In genomic region chr5:37839441-37840035, GRCh38 we compare ENCODE assay signal across 8 cellular contexts. TPM values are rescaled to one million over a fixed set of nuclear protein-coding genes. Genes with fewer than 3 reads are reported as not detected.
DNase-seq lines count a peak whose midpoint lies in the region; ATAC-seq, FAIRE-seq and TF ChIP-seq lines count a peak whose summit lies in the region.

No MANE protein-coding gene starts in this region.

- no peak overlapping the region for H3K4me3 Mint-ChIP-seq in activated naive CD8-positive, alpha-beta T cell treated with anti-CD3 and anti-CD28 coated beads, Interleukin-2, amount 10 ng/mL, durations not matched to agents 7 days and 5 days
- no peak overlapping the region for H3K4me3 Mint-ChIP-seq in activated naive CD8-positive, alpha-beta T cell treated with anti-CD3 and anti-CD28 coated beads, Interleukin-2, amount 50 U/mL, for 24 hours

- H3K36me3 ChIP-seq in RWPE2 (ENCODE audit: low read depth) (no peaks in the 10 kb centered on the region), pancreas (no peaks in the 10 kb centered on the region)

- H3K4me1 ChIP-seq in RWPE2 (ENCODE audit: insufficient read depth, poor library complexity, severe bottlenecking) = peaks cover 3% of the 10 kb centered on the region
- H3K4me1 ChIP-seq in pancreas = peaks cover 0 to 15% (median 0%) of the 10 kb centered on the region in 3 donors

- H3K27me3 ChIP-seq in RWPE2 (ENCODE audit: insufficient read depth, poor library complexity, severe bottlenecking) (peaks cover 60% of the 10 kb centered on the region), pancreas (peaks cover 0 to 36% (median 15%) of the 10 kb centered on the region in 4 donors)

- H3K4me3 ChIP-seq in RWPE2 (ENCODE audit: severe bottlenecking) (peak overlapping the region; percentile 11), pancreas (peak overlapping the region in 2 of 4 donors; percentile 37 to 50)

- H3K36me3 Mint-ChIP-seq in activated naive CD8-positive, alpha-beta T cell treated with anti-CD3 and anti-CD28 coated beads, Interleukin-2, amount 10 ng/mL, durations not matched to agents 7 days and 5 days = no peaks in the 10 kb centered on the region
- H3K36me3 Mint-ChIP-seq in activated naive CD8-positive, alpha-beta T cell treated with anti-CD3 and anti-CD28 coated beads, Interleukin-2, amount 50 U/mL, for 24 hours (ENCODE audit: low read depth) = no peaks in the 10 kb centered on the region

- intact Hi-C loops in pancreas (cut with DNase I) = loop anchor here (5.0 to 10.0 kb wide), 2 partner anchors 353 to 355 kb away; no protein-coding TSS in a partner anchor

- TF ChIP-seq CTCF in RWPE2 (IDR thresholded peaks at IDR 0.05; ENCODE audit: poor library complexity, severe bottlenecking) (no peak), pancreas (IDR thresholded peaks at IDR 0.05) (no peak)

- H3K4me1 Mint-ChIP-seq in activated naive CD8-positive, alpha-beta T cell treated with anti-CD3 and anti-CD28 coated beads, Interleukin-2, amount 10 ng/mL, durations not matched to agents 7 days and 5 days = peaks cover 23% of the 10 kb centered on the region
- H3K4me1 Mint-ChIP-seq in activated naive CD8-positive, alpha-beta T cell treated with anti-CD3 and anti-CD28 coated beads, Interleukin-2, amount 50 U/mL, for 24 hours = peaks cover 27% of the 10 kb centered on the region

- H3K27ac Mint-ChIP-seq in activated naive CD8-positive, alpha-beta T cell treated with anti-CD3 and anti-CD28 coated beads, Interleukin-2, amount 10 ng/mL, durations not matched to agents 7 days and 5 days = no peak overlapping the region
- no peak overlapping the region for H3K27ac Mint-ChIP-seq in activated naive CD8-positive, alpha-beta T cell treated with anti-CD3 and anti-CD28 coated beads, Interleukin-2, amount 50 U/mL, for 24 hours

- H3K27ac ChIP-seq in RWPE2 (ENCODE audit: poor library complexity, severe bottlenecking) (no peak overlapping the region), pancreas (no peak overlapping the region)

- peak; percentile 39 for DNase-seq in activated naive CD8-positive, alpha-beta T cell treated with anti-CD3 and anti-CD28 coated beads, Interleukin-2, amount 10 ng/mL, durations not matched to agents 7 days and 5 days
- no peak for DNase-seq in activated naive CD8-positive, alpha-beta T cell treated with anti-CD3 and anti-CD28 coated beads, Interleukin-2, amount 50 U/mL, for 24 hours
- no peak for DNase-seq in RWPE2 (ENCODE audit: low spot score)
- peak; percentile 45 for DNase-seq in foreskin melanocyte
- DNase-seq in pancreas = peak in 2 of 6 donors; percentile 65 to 82

- ATAC-seq in activated naive CD8-positive, alpha-beta T cell treated with anti-CD3 and anti-CD28 coated beads, Interleukin-2, amount 10 ng/mL, durations not matched to agents 7 days and 5 days (ENCODE audit: low read depth) = no peak
- ATAC-seq in activated naive CD8-positive, alpha-beta T cell treated with anti-CD3 and anti-CD28 coated beads, Interleukin-2, amount 50 U/mL, for 24 hours = no peak
- ATAC-seq in RWPE2 (ENCODE audit: low read depth) = peak; percentile 60
- ATAC-seq in pancreas = peak; percentile 46 to 71 (median 54)
- no peak for ATAC-seq in HG03469 (IDR thresholded peaks at IDR 0.05; ENCODE audit: unreplicated experiment)
- ATAC-seq in GM18498 (IDR thresholded peaks at IDR 0.05; ENCODE audit: unreplicated experiment) = no peak
- ATAC-seq in GM21381 (IDR thresholded peaks at IDR 0.05; ENCODE audit: unreplicated experiment) = no peak

- no peak for FAIRE-seq in pancreas (lab: Jason Lieb, UNC)

- WGBS in pancreas, 2 donors = 2% methylated on average over 37 to 64 of the region's 64 CpGs

- POLR2A ChIA-PET in activated naive CD8-positive, alpha-beta T cell treated with anti-CD3 and anti-CD28 coated beads, Interleukin-2, amount 10 ng/mL, durations not matched to agents 7 days and 5 days (lab: Charles Lee) = no interaction called here

- H3K27me3 Mint-ChIP-seq in activated naive CD8-positive, alpha-beta T cell treated with anti-CD3 and anti-CD28 coated beads, Interleukin-2, amount 10 ng/mL, durations not matched to agents 7 days and 5 days = peaks cover 89% of the 10 kb centered on the region
- peaks cover 83% of the 10 kb centered on the region for H3K27me3 Mint-ChIP-seq in activated naive CD8-positive, alpha-beta T cell treated with anti-CD3 and anti-CD28 coated beads, Interleukin-2, amount 50 U/mL, for 24 hours

- H3K9me3 Mint-ChIP-seq in activated naive CD8-positive, alpha-beta T cell treated with anti-CD3 and anti-CD28 coated beads, Interleukin-2, amount 10 ng/mL, durations not matched to agents 7 days and 5 days = no peaks in the 10 kb centered on the region
- no peaks in the 10 kb centered on the region for H3K9me3 Mint-ChIP-seq in activated naive CD8-positive, alpha-beta T cell treated with anti-CD3 and anti-CD28 coated beads, Interleukin-2, amount 50 U/mL, for 24 hours

- H3K9me3 ChIP-seq in RWPE2 (ENCODE audit: severe bottlenecking) (no peaks in the 10 kb centered on the region), pancreas (no peaks in the 10 kb centered on the region)

RNA-seq across cellular contexts. Expression of gene GDNF, which starts 0.3 kb away (rescaled TPM):
- not detected for total RNA-seq in activated naive CD8-positive, alpha-beta T cell treated with anti-CD3 and anti-CD28 coated beads, Interleukin-2, amount 10 ng/mL, durations not matched to agents 7 days and 5 days
- total RNA-seq in pancreas = under 1 TPM in 1 of 6 donors, not detected in 5; 0.47 TPM
- under 1 TPM in 1 of 2 donors, not detected in 1; 0.04 TPM for polyA plus RNA-seq in pancreas

Comparison
In these comparisons a context has a peak if more than half of its experiments do, and no peak if none do; other contexts are left out.
1. DNase-seq: peak in activated naive CD8-positive, alpha-beta T cell treated with anti-CD3 and anti-CD28 coated beads, Interleukin-2, amount 10 ng/mL, durations not matched to agents 7 days and 5 days (single experiment) and foreskin melanocyte (single experiment); none in activated naive CD8-positive, alpha-beta T cell treated with anti-CD3 and anti-CD28 coated beads, Interleukin-2, amount 50 U/mL, for 24 hours (single experiment) and RWPE2 (single experiment).
2. ATAC-seq: peak in RWPE2 (single experiment) and pancreas (4 of 4); none in activated naive CD8-positive, alpha-beta T cell treated with anti-CD3 and anti-CD28 coated beads, Interleukin-2, amount 10 ng/mL, durations not matched to agents 7 days and 5 days (single experiment), activated naive CD8-positive, alpha-beta T cell treated with anti-CD3 and anti-CD28 coated beads, Interleukin-2, amount 50 U/mL, for 24 hours (single experiment), HG03469 (single experiment), GM18498 (single experiment) and GM21381 (single experiment).